ENCODE assay signal across 19 cellular contexts in genomic region chr13:40434516-40435397, GRCh38.
DNase-seq lines count a peak whose midpoint lies in the region; ATAC-seq and TF ChIP-seq lines count a peak whose summit lies in the region.
"Had no signal": no experiment of that assay in that cellular context is flagged by ENCODE, and none has a peak within 500 bp of the region (broad histone marks: within the 10 kb centered on the region; RNA-seq: fewer than 3 reads in every experiment).

No MANE protein-coding gene starts in this region.

- H4K20me1 ChIP-seq in BLaER1 treated with 17β-estradiol and CSF1 and Interleukin-3, amounts not matched to agents 10 nM and 100 nM, result no peaks in the 10 kb centered on the region
- H4K20me1 ChIP-seq in hepatocyte (ENCODE audit: insufficient read depth, poor library complexity, severe bottlenecking), result no peaks in the 10 kb centered on the region

- H2AFZ ChIP-seq in hepatocyte, result no peak overlapping the region

- no peaks in the 10 kb centered on the region for H3K9me3 Mint-ChIP-seq in CD8-positive, alpha-beta T cell
- H3K9me3 Mint-ChIP-seq in central memory CD8-positive, alpha-beta T cell, result no peaks in the 10 kb centered on the region

- peak overlapping the region in 2 of 11 experiments; percentile 2 to 7; a peak in 1 of 22 replicates for H3K9ac ChIP-seq in BLaER1 treated with 17β-estradiol and CSF1 and Interleukin-3, amounts not matched to agents 10 nM and 100 nM

- no peaks in the 10 kb centered on the region for H3K79me2 ChIP-seq in hepatocyte

- no peaks in the 10 kb centered on the region for H3K9me2 ChIP-seq in hepatocyte (replicated peaks; ENCODE audit: insufficient read depth)

- CTCF ChIA-PET in CD8-positive, alpha-beta T cell (lab: Charles Lee), result interaction anchor here (1.0 to 1.6 kb wide), 2 partner anchors 365 to 366 kb away, joined by 3 to 4 read pairs; no protein-coding TSS in a partner anchor

- H3K27me3 Mint-ChIP-seq in CD8-positive, alpha-beta T cell (ENCODE audit: low read depth), result no peaks in the 10 kb centered on the region
- no peaks in the 10 kb centered on the region for H3K27me3 Mint-ChIP-seq in central memory CD8-positive, alpha-beta T cell

- 82% methylated on average over 4 of the region's 4 CpGs for WGBS in hepatocyte (ENCODE audit: low lambda C conversion rate, missing lambda C conversion rate)

- H3K4me3 Mint-ChIP-seq in CD8-positive, alpha-beta T cell, result peak overlapping the region; percentile 2
- peak overlapping the region; percentile 11 for H3K4me3 Mint-ChIP-seq in central memory CD8-positive, alpha-beta T cell

- peaks cover 66% of the 10 kb centered on the region for H3K4me1 Mint-ChIP-seq in CD8-positive, alpha-beta T cell (ENCODE audit: low read depth)
- peaks cover 32% of the 10 kb centered on the region for H3K4me1 Mint-ChIP-seq in central memory CD8-positive, alpha-beta T cell

- no peak for DNase-seq in CD8-positive, alpha-beta T cell
- no peak for DNase-seq in central memory CD8-positive, alpha-beta T cell (ENCODE audit: low spot score in 2 of 2)
- DNase-seq in hepatocyte (ENCODE audit: low spot score) (no peak), SK-N-DZ (ENCODE audit: low spot score) (no peak), DMS 273 (lab: John Stamatoyannopoulos, UW; ENCODE audit: unreplicated experiment) (no peak)
- DNase-seq: activated CD4-positive, alpha-beta T cell treated with anti-CD3 and anti-CD28 coated beads, Interleukin-2, amount 50 U/mL, for 4 hours; activated effector memory CD4-positive, alpha-beta T cell treated with anti-CD3 and anti-CD28 coated beads, Interleukin-2, amount 50 U/mL, for 16 hours; C1 segment of cervical spinal cord; dermis blood vessel endothelial cell; erythroblast; KBM-7; mesendoderm; NCI-H1092 treated with DMSO at 0.1 percent for 48 hours; SHP77 had no signal

- peaks cover 0 to 35% (median 25%) of the 10 kb centered on the region in 11 experiments; a peak in 14 of 22 replicates for H3K9me3 ChIP-seq in BLaER1 treated with 17β-estradiol and CSF1 and Interleukin-3, amounts not matched to agents 10 nM and 100 nM (replicated peaks in 1 of 11)
- H3K9me3 ChIP-seq in CD8-positive, alpha-beta T cell (ENCODE audit: low read length), result no peaks in the 10 kb centered on the region
- H3K9me3 ChIP-seq in hepatocyte (ENCODE audit: low read depth), result no peaks in the 10 kb centered on the region
- H3K9me3 ChIP-seq: neutrophil, right atrium auricular region had no signal

- peak overlapping the region in 8 of 11 experiments; percentile 53 to 91 (median 82); a peak in 16 of 22 replicates for H3K4me2 ChIP-seq in BLaER1 treated with 17β-estradiol and CSF1 and Interleukin-3, amounts not matched to agents 10 nM and 100 nM
- no peak overlapping the region for H3K4me2 ChIP-seq in hepatocyte

- peaks cover 55 to 92% (median 82%) of the 10 kb centered on the region in 10 experiments for H3K4me1 ChIP-seq in BLaER1 treated with 17β-estradiol and CSF1 and Interleukin-3, amounts not matched to agents 10 nM and 100 nM
- peaks cover 61% of the 10 kb centered on the region for H3K4me1 ChIP-seq in CD8-positive, alpha-beta T cell (ENCODE audit: insufficient read depth, low read length)
- H3K4me1 ChIP-seq in hepatocyte (ENCODE audit: insufficient read depth), result peaks cover 4% of the 10 kb centered on the region

- no peak for TF ChIP-seq CTCF in CD8-positive, alpha-beta T cell (IDR thresholded peaks at IDR 0.05)
- TF ChIP-seq CTCF in hepatocyte (IDR thresholded peaks at IDR 0.05; ENCODE audit: poor library complexity), result no peak

- H3K36me3 Mint-ChIP-seq in CD8-positive, alpha-beta T cell, result no peaks in the 10 kb centered on the region
- H3K36me3 Mint-ChIP-seq in central memory CD8-positive, alpha-beta T cell (ENCODE audit: insufficient read depth), result peaks cover 1% of the 10 kb centered on the region

- ATAC-seq in CD8-positive, alpha-beta T cell, result no peak
- peak; percentile 43 for ATAC-seq in HG03025 (IDR thresholded peaks at IDR 0.05; ENCODE audit: low FRiP score, unreplicated experiment)
- no peak for ATAC-seq in central memory CD8-positive, alpha-beta T cell (replicated peaks; ENCODE audit: extremely low read depth, poor library complexity, severe bottlenecking)

- intact Hi-C loops in CD8-positive, alpha-beta T cell (cut with DNase I, micrococcal nuclease), result loop anchor here in 1 of 2 experiments (5.0 kb wide), 3 partner anchors 47 to 367 kb away; no protein-coding TSS in a partner anchor

- H3K36me3 ChIP-seq in BLaER1 treated with 17β-estradiol and CSF1 and Interleukin-3, amounts not matched to agents 10 nM and 100 nM, result no peaks in the 10 kb centered on the region
- H3K36me3 ChIP-seq in CD8-positive, alpha-beta T cell (ENCODE audit: insufficient read depth, low read length), result no peaks in the 10 kb centered on the region
- no peaks in the 10 kb centered on the region for H3K36me3 ChIP-seq in hepatocyte (replicated peaks; ENCODE audit: insufficient read depth, low read depth)
- H3K36me3 ChIP-seq: neutrophil, right atrium auricular region had no signal

- H3K27ac ChIP-seq in BLaER1 treated with 17β-estradiol and CSF1 and Interleukin-3, amounts not matched to agents 10 nM and 100 nM, result peak overlapping the region in 5 of 11 experiments; percentile 72 to 86 (median 80); a peak in 10 of 22 replicates
- H3K27ac ChIP-seq in CD8-positive, alpha-beta T cell (ENCODE audit: low read depth, low read length), result no peak overlapping the region
- no peak overlapping the region for H3K27ac ChIP-seq in hepatocyte
- H3K27ac ChIP-seq: HL-60, neutrophil, right atrium auricular region had no signal

- H3K27ac Mint-ChIP-seq in CD8-positive, alpha-beta T cell, result peak overlapping the region; percentile 58
- no peak overlapping the region for H3K27ac Mint-ChIP-seq in central memory CD8-positive, alpha-beta T cell (ENCODE audit: low read depth)

- POLR2A ChIA-PET in CD8-positive, alpha-beta T cell (lab: Charles Lee), result interaction anchor here (0.6 to 2.0 kb wide), 6 partner anchors 11 to 248 kb away, joined by 3 to 8 read pairs (median 3); no protein-coding TSS in a partner anchor

- peak overlapping the region in 4 of 10 experiments; percentile 6 to 14 (median 9); a peak in 4 of 20 replicates for H3K4me3 ChIP-seq in BLaER1 treated with 17β-estradiol and CSF1 and Interleukin-3, amounts not matched to agents 10 nM and 100 nM
- no peak overlapping the region for H3K4me3 ChIP-seq in CD8-positive, alpha-beta T cell (ENCODE audit: low read depth, low read length)
- no peak overlapping the region for H3K4me3 ChIP-seq in hepatocyte
- H3K4me3 ChIP-seq: right atrium auricular region had no signal

- H3K27me3 ChIP-seq in BLaER1 treated with 17β-estradiol and CSF1 and Interleukin-3, amounts not matched to agents 10 nM and 100 nM, result no peaks in the 10 kb centered on the region
- no peaks in the 10 kb centered on the region for H3K27me3 ChIP-seq in CD8-positive, alpha-beta T cell (ENCODE audit: insufficient read depth, low read length)
- no peaks in the 10 kb centered on the region for H3K27me3 ChIP-seq in hepatocyte
- H3K27me3 ChIP-seq: neutrophil, right atrium auricular region had no signal
